ENCODE assay signal across 7 cellular contexts in genomic region chr15:89361451-89362202, GRCh38. TPM values are rescaled to one million over a fixed set of nuclear protein-coding genes. Genes with fewer than 3 reads are reported as not detected.
DNase-seq lines count a peak whose midpoint lies in the region; TF ChIP-seq lines count a peak whose summit lies in the region.

No MANE protein-coding gene starts in this region.

- intact Hi-C loops in uterus (cut with DNase I; ENCODE audit: low total_unique reads) = no loop called here

- H3K36me3 ChIP-seq in uterus = no peaks in the 10 kb centered on the region

- H3K4me1 ChIP-seq in uterus = peaks cover 0 to 11% of the 10 kb centered on the region in 2 donors

- no peaks in the 10 kb centered on the region for H3K9me3 ChIP-seq in uterus

- DNase-seq in H4 (ENCODE audit: low spot score) (peak; percentile 52), NOMO-1 (lab: John Stamatoyannopoulos, UW; ENCODE audit: unreplicated experiment in 2 of 2) (peak; percentile 71 to 84), activated T-cell treated with anti-CD3 and anti-CD28 coated beads for 4 hours (peak; percentile 45), erythroblast (lab: John Stamatoyannopoulos, UW) (peak; percentile 49 to 63), occipital lobe (lab: John Stamatoyannopoulos, UW) (peak; percentile 49), uterus (peak; percentile 32 to 66), DMS153 treated with DMSO at 0.1 percent for 48 hours (lab: John Stamatoyannopoulos, UW; ENCODE audit: unreplicated experiment) (no peak)

- no peak overlapping the region for H3K4me3 ChIP-seq in uterus

- H3K27ac ChIP-seq in uterus = no peak overlapping the region

- TF ChIP-seq CTCF in uterus (IDR thresholded peaks at IDR 0.05) = no peak

- H3K27me3 ChIP-seq in uterus = peaks cover 34 to 55% of the 10 kb centered on the region in 2 donors

- TF ChIP-seq POLR2A in erythroblast (IDR thresholded peaks at IDR 0.05; ENCODE audit: low read length) (no peak), uterus (IDR thresholded peaks at IDR 0.05) (no peak)

RNA-seq across cellular contexts. Expression of gene POLG, which starts 27.0 kb away (rescaled TPM):
- 19.5 and 36.9 TPM in 2 replicates for total RNA-seq in H4 (2014; rRNA removed; shearing (Covaris generic))
- total RNA-seq in occipital lobe (38.4 TPM), uterus (10 to 100 TPM; 38.4 to 62.0 (median 53.7) TPM)
